In the genomic region with DNA sequence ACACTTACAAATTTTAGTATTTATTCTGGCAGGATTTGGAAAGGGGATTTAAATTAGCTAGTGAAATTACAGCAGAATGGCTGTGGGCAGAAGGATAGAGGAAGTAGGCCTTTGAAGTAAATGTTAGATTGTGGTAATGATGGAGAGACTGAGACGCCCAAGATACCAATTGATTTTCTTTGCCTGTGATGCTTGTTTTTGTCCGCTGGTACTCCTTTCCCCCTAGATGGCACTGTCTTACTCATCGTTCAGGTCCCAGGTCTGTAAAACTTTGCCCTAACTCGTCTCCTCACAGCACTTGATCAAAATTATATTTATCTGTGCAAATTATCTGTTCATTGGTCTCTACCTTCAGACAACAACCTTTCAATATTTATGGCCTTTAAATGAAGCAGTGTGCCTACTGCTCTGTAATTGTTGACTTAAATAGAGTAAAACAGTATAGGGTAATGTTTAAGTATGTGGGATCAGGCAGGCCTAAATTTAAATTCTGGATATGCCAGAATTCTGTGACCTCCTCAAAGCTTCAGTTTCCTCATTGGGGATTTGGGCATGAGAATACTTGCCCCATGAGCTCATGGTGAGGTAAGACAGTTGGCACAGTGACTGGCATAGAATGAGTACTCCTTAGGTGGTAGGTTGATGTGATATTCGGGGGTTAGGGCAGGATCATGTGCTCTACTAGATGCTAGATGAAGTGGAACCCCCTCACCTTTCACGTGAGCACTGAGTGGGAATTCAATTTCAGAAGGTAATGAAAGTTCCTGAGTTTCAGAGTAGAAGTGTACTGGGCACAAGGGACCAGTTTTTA, we compare ENCODE assay signal across 9 cellular contexts. TPM values are rescaled to one million over a fixed set of nuclear protein-coding genes. Genes with fewer than 3 reads are reported as not detected.
DNase-seq lines count a peak whose midpoint lies in the region; ATAC-seq and TF ChIP-seq lines count a peak whose summit lies in the region.
"Had no signal": no experiment of that assay in that cellular context is flagged by ENCODE, and none has a peak within 500 bp of the region (broad histone marks: within the 10 kb centered on the region; RNA-seq: fewer than 3 reads in every experiment).

No MANE protein-coding gene starts in this region.

- TF ChIP-seq POLR2A in body of pancreas (IDR thresholded peaks at IDR 0.05): no peak

- H3K9me3 ChIP-seq in left lung: no peaks in the 10 kb centered on the region
- H3K9me3 ChIP-seq in body of pancreas: no peaks in the 10 kb centered on the region

- H3K9me3 Mint-ChIP-seq in activated naive CD4-positive, alpha-beta T cell treated with anti-CD3 and anti-CD28 coated beads, Interleukin-2, amount 50 U/mL, for 72 hours: no peaks in the 10 kb centered on the region

- ATAC-seq in HG02623 (IDR thresholded peaks at IDR 0.05; ENCODE audit: unreplicated experiment) (peak; percentile 62), left lung (peak; percentile 8), body of pancreas (no peak)
- peak; percentile 80 to 81 for ATAC-seq in activated naive CD4-positive, alpha-beta T cell treated with anti-CD3 and anti-CD28 coated beads, Interleukin-2, amount 50 U/mL, for 72 hours

- H3K36me3 ChIP-seq in left lung: peaks cover 0 to 4% of the 10 kb centered on the region in 2 donors
- no peaks in the 10 kb centered on the region for H3K36me3 ChIP-seq in body of pancreas (replicated peaks in 1 of 2; ENCODE audit: insufficient read depth in 1 of 2, low read depth in 2 of 2)

- WGBS in body of pancreas, 2 donors: 61 to 64% methylated on average over 6 of the region's 6 CpGs

- H3K4me3 ChIP-seq in AG04449 (ENCODE audit: low read depth, low read length) (no peak overlapping the region), left lung (no peak overlapping the region), body of pancreas (no peak overlapping the region)

- POLR2A ChIA-PET in AG04449 (lab: Yijun Ruan, JAX): no interaction called here

- peak overlapping the region; percentile 68 to 90 for H3K27ac Mint-ChIP-seq in activated naive CD4-positive, alpha-beta T cell treated with anti-CD3 and anti-CD28 coated beads, Interleukin-2, amount 50 U/mL, for 72 hours

- TF ChIP-seq CTCF in AG04449 (IDR thresholded peaks at IDR 0.05; ENCODE audit: insufficient read depth, low read length, missing control alignments) (peak; percentile 22), GM13976 (IDR thresholded peaks at IDR 0.05; ENCODE audit: borderline replicate concordance, control extremely low read depth, extremely low read depth, insufficient read depth, missing control alignments) (peak; percentile 61), left lung (IDR thresholded peaks at IDR 0.05) (no peak), body of pancreas (IDR thresholded peaks at IDR 0.05) (peak in 1 of 7 experiments; percentile 5)

- in situ Hi-C loops in GM13976 (cut with MboI; ENCODE audit: low sequenced_read_pairs, unreplicated experiment): loop anchor here (5.0 kb wide), 1 partner anchor 60 kb away; no protein-coding TSS in a partner anchor

- intact Hi-C loops in left lung (cut with DNase I) (no loop called here), body of pancreas (cut with DNase I) (no loop called here)

- H3K27ac ChIP-seq in left lung: peak overlapping the region in 1 of 2 donors; percentile 6
- H3K27ac ChIP-seq in body of pancreas: peak overlapping the region in 2 of 4 donors; percentile 5 to 34
- H3K27ac ChIP-seq: KMS-11 had no signal

- peaks cover 0 to 9% of the 10 kb centered on the region in 2 donors for H3K36me3 Mint-ChIP-seq in activated naive CD4-positive, alpha-beta T cell treated with anti-CD3 and anti-CD28 coated beads, Interleukin-2, amount 50 U/mL, for 72 hours

- CTCF ChIA-PET in AG04449 (lab: Yijun Ruan, JAX): interaction anchor here (1.6 to 1.8 kb wide), 4 partner anchors 14 to 60 kb away, joined by 3 to 4 read pairs (median 4); no protein-coding TSS in a partner anchor

- DNase-seq in AG04449 (ENCODE audit: low read depth, low spot score) (no peak), GM13976 (ENCODE audit: low spot score) (peak; percentile 56), MV-4-11 (lab: John Stamatoyannopoulos, UW) (peak; percentile 86), left lung (no peak), body of pancreas (no peak), C1 segment of cervical spinal cord (lab: John Stamatoyannopoulos, UW) (no peak)
- DNase-seq in activated naive CD4-positive, alpha-beta T cell treated with anti-CD3 and anti-CD28 coated beads, Interleukin-2, amount 50 U/mL, for 72 hours (ENCODE audit: low spot score in 2 of 2): no peak

- H3K4me1 ChIP-seq in left lung (peaks cover 13 to 96% of the 10 kb centered on the region in 2 donors), body of pancreas (peaks cover 64% of the 10 kb centered on the region)

- H3K27me3 ChIP-seq in left lung: no peaks in the 10 kb centered on the region
- H3K27me3 ChIP-seq in body of pancreas: no peaks in the 10 kb centered on the region

RNA-seq across cellular contexts. Expression of a gene that starts 14.7 kb away (rescaled TPM):
- total RNA-seq in activated naive CD4-positive, alpha-beta T cell treated with anti-CD3 and anti-CD28 coated beads, Interleukin-2, amount 50 U/mL, for 72 hours: 10 to 100 TPM; 39.7 to 78.1 TPM
- 10 to 100 TPM; 81.0 to 93.9 TPM for total RNA-seq in left lung
- total RNA-seq in body of pancreas: 10 to 100 TPM; 21.0 to 30.3 TPM

RNA-seq across cellular contexts. Expression of a gene that starts 50.7 kb away (rescaled TPM):
- total RNA-seq in activated naive CD4-positive, alpha-beta T cell treated with anti-CD3 and anti-CD28 coated beads, Interleukin-2, amount 50 U/mL, for 72 hours: 100 to 1,000 TPM; 181 to 200 TPM
- 100 to 1,000 TPM; 103 to 104 TPM for total RNA-seq in left lung
- 10 to 100 TPM; 23.9 to 46.1 TPM for total RNA-seq in body of pancreas

Comparison
In these comparisons a context has a peak if more than half of its experiments do, and no peak if none do; other contexts are left out.
1. DNase-seq: peak in GM13976 (single experiment) and MV-4-11 (single experiment); none in AG04449 (single experiment), activated naive CD4-positive, alpha-beta T cell treated with anti-CD3 and anti-CD28 coated beads, Interleukin-2, amount 50 U/mL, for 72 hours (0 of 2), left lung (0 of 2), body of pancreas (0 of 4) and C1 segment of cervical spinal cord (0 of 14).
2. CTCF ChIP-seq: peak in AG04449 (single experiment) and GM13976 (single experiment); none in left lung (0 of 2).